Comparison of ENCODE assay signal across 1 cellular context in genomic region chr11:18633256-18634139, GRCh38.
TF ChIP-seq lines count a peak whose summit lies in the region.

No MANE protein-coding gene starts in this region.

TF ChIP-seq in SK-N-SH, 30 proteins besides CTCF, POLR2A, EP300 and RAD21 (continued from another document):
- TF ChIP-seq GABPA (IDR thresholded peaks at IDR 0.05; ENCODE audit: low read depth) (no peak), FOXJ3 (CRISPR knock-in tag; IDR thresholded peaks at IDR 0.05) (no peak), USF2 (IDR thresholded peaks at IDR 0.05; ENCODE audit: borderline replicate concordance, low read depth, low read length) (no peak), GATA2 (CRISPR knock-in tag; IDR thresholded peaks at IDR 0.05) (no peak), MAX (IDR thresholded peaks at IDR 0.05; ENCODE audit: low read depth) (no peak)
